ENCODE assay signal across 28 cellular contexts in genomic region chr13:19950374-19950773, GRCh38.
"Had no signal": no experiment of that assay in that cellular context is flagged by ENCODE, and none has a peak within 500 bp of the region (broad histone marks: within the 10 kb centered on the region; RNA-seq: fewer than 3 reads in every experiment).

No MANE protein-coding gene starts in this region.

- DNase-seq: colonic mucosa; effector CD8-positive, alpha-beta T cell; foreskin keratinocyte; heart left ventricle; left cardiac atrium; left lung; mesendoderm; midbrain; naive thymus-derived CD4-positive, alpha-beta T cell; occipital lobe; pancreas; stimulated activated CD4-positive, alpha-beta T cell treated with anti-CD3 and anti-CD28 coated beads, Interleukin-12 subunit alpha, Interleukin-12 subunit beta, amount 100 ng/mL, for 4 hours; stimulated activated CD4-positive, alpha-beta T cell treated with anti-CD3 and anti-CD28 coated beads, Interleukin-1b, Interleukin-23, amount 100 ng/mL, for 48 hours; stimulated activated CD4-positive, alpha-beta T cell treated with anti-CD3 and anti-CD28 coated beads, Interleukin-4, amount 100 ng/mL, for 1 hour; stimulated activated CD8-positive, alpha-beta memory T cell treated with anti-CD3 and anti-CD28 coated beads, Interleukin-4, amount 100 ng/mL, for 48 hours; stimulated activated naive CD4-positive, alpha-beta T cell; stimulated activated naive CD8-positive, alpha-beta T cell treated with anti-CD3 and anti-CD28 coated beads, Interleukin-15, amount 100 ng/mL, for 72 hours; transverse colon; upper lobe of right lung; uterus had no signal

- H3K4me2 ChIP-seq: hepatocyte, smooth muscle cell had no signal

- H3K27ac ChIP-seq: colonic mucosa, esophagus muscularis mucosa, foreskin keratinocyte, gastroesophageal sphincter, heart left ventricle, hepatocyte, left lung, pancreas, suprapubic skin, transverse colon, upper lobe of right lung, uterus had no signal

- H3K9me3 Mint-ChIP-seq: dendritic cell treated with granulocyte-macrophage colony-stimulating factor and Interleukin-4, amounts not matched to agents 40 ng/mL and 50 ng/mL, for 4 days; nephron; stimulated activated naive CD8-positive, alpha-beta T cell treated with anti-CD3 and anti-CD28 coated beads, Interleukin-15, amount 100 ng/mL, for 72 hours had no signal

- H3K4me1 ChIP-seq: colonic mucosa, esophagus muscularis mucosa, foreskin keratinocyte, gastroesophageal sphincter, heart left ventricle, left lung, pancreas, suprapubic skin, transverse colon, upper lobe of right lung, uterus had no signal

- H3K36me3 ChIP-seq: colonic mucosa, esophagus muscularis mucosa, gastroesophageal sphincter, heart left ventricle, left lung, pancreas, suprapubic skin, transverse colon, upper lobe of right lung, uterus had no signal

- H3K27me3 ChIP-seq: colonic mucosa, esophagus muscularis mucosa, foreskin keratinocyte, gastroesophageal sphincter, hepatocyte, left lung, pancreas, suprapubic skin, transverse colon, upper lobe of right lung, uterus had no signal

- ATAC-seq: foreskin keratinocyte; gastroesophageal sphincter; heart left ventricle; left cardiac atrium; left lung; naive thymus-derived CD4-positive, alpha-beta T cell; pancreas; sciatic nerve; stimulated activated naive CD8-positive, alpha-beta T cell treated with anti-CD3 and anti-CD28 coated beads, Interleukin-15, amount 100 ng/mL, for 72 hours; upper lobe of right lung had no signal

- H3K27ac Mint-ChIP-seq: dendritic cell treated with granulocyte-macrophage colony-stimulating factor and Interleukin-4, amounts not matched to agents 40 ng/mL and 50 ng/mL, for 4 days; naive thymus-derived CD4-positive, alpha-beta T cell; nephron; stimulated activated naive CD8-positive, alpha-beta T cell treated with anti-CD3 and anti-CD28 coated beads, Interleukin-15, amount 100 ng/mL, for 72 hours had no signal

- H3K4me3 ChIP-seq: colonic mucosa, esophagus muscularis mucosa, gastroesophageal sphincter, heart left ventricle, hepatocyte, left lung, pancreas, smooth muscle cell, suprapubic skin, transverse colon, upper lobe of right lung, uterus had no signal

- H3K4me1 Mint-ChIP-seq: nephron; stimulated activated naive CD8-positive, alpha-beta T cell treated with anti-CD3 and anti-CD28 coated beads, Interleukin-15, amount 100 ng/mL, for 72 hours had no signal

- H3K9me3 ChIP-seq: colonic mucosa, esophagus muscularis mucosa, gastroesophageal sphincter, heart left ventricle, left lung, pancreas, suprapubic skin, transverse colon, upper lobe of right lung, uterus had no signal

- H3K4me3 Mint-ChIP-seq: dendritic cell treated with granulocyte-macrophage colony-stimulating factor and Interleukin-4, amounts not matched to agents 40 ng/mL and 50 ng/mL, for 4 days; naive thymus-derived CD4-positive, alpha-beta T cell; nephron; stimulated activated naive CD8-positive, alpha-beta T cell treated with anti-CD3 and anti-CD28 coated beads, Interleukin-15, amount 100 ng/mL, for 72 hours had no signal

- H3K79me2 ChIP-seq: hepatocyte had no signal

- H2AFZ ChIP-seq: hepatocyte had no signal
